ENCODE assay signal across 8 cellular contexts in genomic region chr11:7512525-7513209, GRCh38. TPM values are rescaled to one million over a fixed set of nuclear protein-coding genes. Genes with fewer than 3 reads are reported as not detected.
A peak's percentile ranks its signal among the peaks of the same experiment; 100 is the strongest.
DNase-seq lines count a peak whose midpoint lies in the region; ATAC-seq and TF ChIP-seq lines count a peak whose summit lies in the region.

No MANE protein-coding gene starts in this region.

- H3K27ac ChIP-seq in gastroesophageal sphincter: peak overlapping the region; percentile 53 to 90 (median 88)

- H3K36me3 Mint-ChIP-seq in activated CD4-positive, alpha-beta memory T cell treated with anti-CD3 and anti-CD28 coated beads for 36 hours: no peaks in the 10 kb centered on the region

- TF ChIP-seq CTCF in gastroesophageal sphincter (IDR thresholded peaks at IDR 0.05): no peak

- H3K4me3 Mint-ChIP-seq in activated CD4-positive, alpha-beta memory T cell treated with anti-CD3 and anti-CD28 coated beads for 36 hours: peak overlapping the region; percentile 85

- H3K4me1 ChIP-seq in gastroesophageal sphincter: peaks cover 0 to 42% (median 4%) of the 10 kb centered on the region in 3 donors

- H3K9me3 ChIP-seq in gastroesophageal sphincter: no peaks in the 10 kb centered on the region

- CTCF ChIA-PET in activated CD4-positive, alpha-beta memory T cell treated with anti-CD3 and anti-CD28 coated beads for 36 hours (lab: Charles Lee): interaction anchor here (0.6 to 5.3 kb wide), 25 partner anchors 9 to 415 kb away, joined by 3 to 41 read pairs (median 4); no protein-coding TSS in a partner anchor

- 42 to 61% methylated on average over 7 to 10 of the region's 17 CpGs for WGBS in gastroesophageal sphincter (ENCODE audit: low coverage in 1 of 2), 2 donors

- no peaks in the 10 kb centered on the region for H3K27me3 ChIP-seq in gastroesophageal sphincter

- H3K36me3 ChIP-seq in gastroesophageal sphincter: no peaks in the 10 kb centered on the region

- H3K9me3 Mint-ChIP-seq in activated CD4-positive, alpha-beta memory T cell treated with anti-CD3 and anti-CD28 coated beads for 36 hours: no peaks in the 10 kb centered on the region

- peak overlapping the region; percentile 48 to 77 for H3K4me3 ChIP-seq in gastroesophageal sphincter

- peak overlapping the region; percentile 80 for H3K27ac Mint-ChIP-seq in activated CD4-positive, alpha-beta memory T cell treated with anti-CD3 and anti-CD28 coated beads for 36 hours

- TF ChIP-seq POLR2A in gastroesophageal sphincter (IDR thresholded peaks at IDR 0.05): peak in 1 of 2 donors; percentile 16

- peaks cover 24% of the 10 kb centered on the region for H3K4me1 Mint-ChIP-seq in activated CD4-positive, alpha-beta memory T cell treated with anti-CD3 and anti-CD28 coated beads for 36 hours (ENCODE audit: low read depth)

- POLR2A ChIA-PET in activated CD4-positive, alpha-beta memory T cell treated with anti-CD3 and anti-CD28 coated beads for 36 hours (lab: Charles Lee): no interaction called here

- no peak for TF ChIP-seq EP300 in gastroesophageal sphincter (IDR thresholded peaks at IDR 0.05)

- DNase-seq in DMS53 (lab: John Stamatoyannopoulos, UW) (peak; percentile 70), nucleus accumbens (lab: John Stamatoyannopoulos, UW) (peak in 43 of 56 donors; percentile 8 to 87 (median 54)), NCI-H446 (lab: John Stamatoyannopoulos, UW) (no peak), retina (no peak)
- no peak for DNase-seq in activated CD4-positive, alpha-beta memory T cell treated with anti-CD3 and anti-CD28 coated beads for 36 hours

- intact Hi-C loops in activated CD4-positive, alpha-beta memory T cell treated with anti-CD3 and anti-CD28 coated beads for 36 hours (cut with micrococcal nuclease): loop anchor here (1.0 to 2.0 kb wide), 5 partner anchors 26 to 475 kb away; partner anchors contain the start of gene EIF3F

- no peaks in the 10 kb centered on the region for H3K27me3 Mint-ChIP-seq in activated CD4-positive, alpha-beta memory T cell treated with anti-CD3 and anti-CD28 coated beads for 36 hours

- ATAC-seq in GM19395 (IDR thresholded peaks at IDR 0.05; ENCODE audit: unreplicated experiment) (peak; percentile 79), HG03457 (IDR thresholded peaks at IDR 0.05; ENCODE audit: unreplicated experiment) (peak; percentile 63), gastroesophageal sphincter (peak; percentile 49)

RNA-seq across cellular contexts. Expression of gene PPFIBP2, which starts 1.1 kb away (rescaled TPM):
- 1 to 10 TPM; 8.8 to 9.2 TPM for total RNA-seq in activated CD4-positive, alpha-beta memory T cell treated with anti-CD3 and anti-CD28 coated beads for 36 hours
- total RNA-seq in gastroesophageal sphincter: 10 to 100 TPM in 3 of 4 donors, 1 to 10 TPM in 1; 8.0 to 26.5 (median 11.3) TPM

RNA-seq across cellular contexts. Expression of gene OLFML1, which starts 27.4 kb away (rescaled TPM):
- not detected for total RNA-seq in activated CD4-positive, alpha-beta memory T cell treated with anti-CD3 and anti-CD28 coated beads for 36 hours
- total RNA-seq in gastroesophageal sphincter: 10 to 100 TPM in 1 of 4 donors, 1 to 10 TPM in 3; 3.4 to 10.2 (median 7.6) TPM

Comparison
In these comparisons a context has a peak if more than half of its experiments do, and no peak if none do; other contexts are left out.
1. DNase-seq: peak in DMS53 (single experiment) and nucleus accumbens (43 of 56); none in activated CD4-positive, alpha-beta memory T cell treated with anti-CD3 and anti-CD28 coated beads for 36 hours (single experiment), NCI-H446 (0 of 2) and retina (single experiment).
2. RNA of gene OLFML1, which starts 27.4 kb away (total RNA-seq): 3.4 to 10.2 TPM in gastroesophageal sphincter; not detected in activated CD4-positive, alpha-beta memory T cell treated with anti-CD3 and anti-CD28 coated beads for 36 hours; every median in the first group is over 4 times any median in the second.
3. Peak in every context shown above with its lines, with median percentiles within 50 percentile points of each other: ATAC-seq.